8 cellular contexts compared by ENCODE assay signal in genomic region chr12:9750276-9751203, GRCh38. TPM values are rescaled to one million over a fixed set of nuclear protein-coding genes. Genes with fewer than 3 reads are reported as not detected.
A peak's percentile ranks its signal among the peaks of the same experiment; 100 is the strongest.
DNase-seq lines count a peak whose midpoint lies in the region; ATAC-seq and TF ChIP-seq lines count a peak whose summit lies in the region.

No MANE protein-coding gene starts in this region.

- peak; percentile 74 for ATAC-seq in GM21515 (IDR thresholded peaks at IDR 0.05; ENCODE audit: unreplicated experiment)
- ATAC-seq in activated naive CD8-positive, alpha-beta T cell treated with anti-CD3 and anti-CD28 coated beads, Interleukin-2, amount 10 ng/mL, durations not matched to agents 7 days and 5 days (ENCODE audit: low read depth) = peak; percentile 62
- peak in 3 of 4 donors; percentile 70 to 95 (median 88) for ATAC-seq in heart left ventricle
- ATAC-seq in GM21360 (IDR thresholded peaks at IDR 0.05; ENCODE audit: unreplicated experiment) = no peak

- intact Hi-C loops in heart left ventricle (cut with DNase I) = loop anchor here in 9 of 10 donors (2.0 to 5.0 kb wide), 8 partner anchors 47 to 392 kb away; no protein-coding TSS in a partner anchor

- no peaks in the 10 kb centered on the region for H3K27me3 ChIP-seq in heart left ventricle

- peak overlapping the region; percentile 75 for H3K27ac Mint-ChIP-seq in activated naive CD8-positive, alpha-beta T cell treated with anti-CD3 and anti-CD28 coated beads, Interleukin-2, amount 10 ng/mL, durations not matched to agents 7 days and 5 days

- 19 to 23% (median 20%) methylated on average over 20 of the region's 20 CpGs for WGBS in heart left ventricle, 4 donors

- peak overlapping the region; percentile 77 for H3K4me3 Mint-ChIP-seq in activated naive CD8-positive, alpha-beta T cell treated with anti-CD3 and anti-CD28 coated beads, Interleukin-2, amount 10 ng/mL, durations not matched to agents 7 days and 5 days

- peaks cover 32% of the 10 kb centered on the region for H3K36me3 Mint-ChIP-seq in activated naive CD8-positive, alpha-beta T cell treated with anti-CD3 and anti-CD28 coated beads, Interleukin-2, amount 10 ng/mL, durations not matched to agents 7 days and 5 days

- H3K4me1 Mint-ChIP-seq in activated naive CD8-positive, alpha-beta T cell treated with anti-CD3 and anti-CD28 coated beads, Interleukin-2, amount 10 ng/mL, durations not matched to agents 7 days and 5 days = peaks cover 47% of the 10 kb centered on the region

- peak; percentile 94 for DNase-seq in DMS53 (lab: John Stamatoyannopoulos, UW)
- DNase-seq in LHCN-M2 (ENCODE audit: low read depth) = peak; percentile 61
- DNase-seq in RPMI8226 = peak; percentile 67
- peak; percentile 59 for DNase-seq in activated naive CD8-positive, alpha-beta T cell treated with anti-CD3 and anti-CD28 coated beads, Interleukin-2, amount 10 ng/mL, durations not matched to agents 7 days and 5 days
- peak in 3 of 5 donors; percentile 29 to 51 (median 34) for DNase-seq in heart left ventricle
- peak; percentile 69 for DNase-seq in putamen (ENCODE audit: low spot score)

- H3K4me3 ChIP-seq in heart left ventricle = peak overlapping the region in 7 of 12 donors; percentile 10 to 29 (median 22)

- no peak overlapping the region for H3K27ac ChIP-seq in heart left ventricle

- TF ChIP-seq CTCF in heart left ventricle (IDR thresholded peaks at IDR 0.05) = peak; percentile 78 to 90 (median 84)

- no peak for TF ChIP-seq POLR2A in heart left ventricle (IDR thresholded peaks at IDR 0.05)

- POLR2A ChIA-PET in activated naive CD8-positive, alpha-beta T cell treated with anti-CD3 and anti-CD28 coated beads, Interleukin-2, amount 10 ng/mL, durations not matched to agents 7 days and 5 days (lab: Charles Lee) = interaction anchor here (0.6 to 16.2 kb wide), 14 partner anchors 8 to 808 kb away, joined by 3 to 420 read pairs (median 4); partner anchors contain the start of genes CD69 and CLEC2D

- no peaks in the 10 kb centered on the region for H3K9me3 ChIP-seq in heart left ventricle

- peaks cover 0 to 14% (median 0%) of the 10 kb centered on the region in 9 donors for H3K36me3 ChIP-seq in heart left ventricle

- no peaks in the 10 kb centered on the region for H3K27me3 Mint-ChIP-seq in activated naive CD8-positive, alpha-beta T cell treated with anti-CD3 and anti-CD28 coated beads, Interleukin-2, amount 10 ng/mL, durations not matched to agents 7 days and 5 days

- H3K9me3 Mint-ChIP-seq in activated naive CD8-positive, alpha-beta T cell treated with anti-CD3 and anti-CD28 coated beads, Interleukin-2, amount 10 ng/mL, durations not matched to agents 7 days and 5 days = no peaks in the 10 kb centered on the region

- peaks cover 0 to 14% (median 0%) of the 10 kb centered on the region in 12 donors for H3K4me1 ChIP-seq in heart left ventricle

RNA-seq across cellular contexts. Expression of gene CD69, which starts 10.2 kb away (rescaled TPM):
- total RNA-seq in LHCN-M2 (2014; rRNA removed) (not detected in 2 replicates), heart left ventricle (1 to 10 TPM in 2 of 9 donors, under 1 TPM in 4, not detected in 3; 0.16 to 6.4 (median 0.52) TPM)
- polyA plus RNA-seq in LHCN-M2 (2012) = not detected
- total RNA-seq in activated naive CD8-positive, alpha-beta T cell treated with anti-CD3 and anti-CD28 coated beads, Interleukin-2, amount 10 ng/mL, durations not matched to agents 7 days and 5 days = 100 to 1,000 TPM; 111 to 116 TPM
- polyA plus RNA-seq in heart left ventricle = under 1 TPM; 0.30 to 0.53 TPM

RNA-seq across cellular contexts. Expression of gene CLECL1, which starts 17.6 kb away (rescaled TPM):
- not detected in 2 replicates for total RNA-seq in LHCN-M2 (2014; rRNA removed)
- polyA plus RNA-seq in LHCN-M2 (2012) = not detected
- total RNA-seq in activated naive CD8-positive, alpha-beta T cell treated with anti-CD3 and anti-CD28 coated beads, Interleukin-2, amount 10 ng/mL, durations not matched to agents 7 days and 5 days = 1 to 10 TPM in 1 of 2 experiments, under 1 TPM in 1; 0.72 to 1.0 TPM
- total RNA-seq in heart left ventricle = 1 to 10 TPM in 1 of 9 donors, under 1 TPM in 1, not detected in 7; 0.93 to 4.6 TPM
- polyA plus RNA-seq in heart left ventricle = not detected

Comparison
In these comparisons a context has a peak if more than half of its experiments do, and no peak if none do; other contexts are left out.
1. DNase-seq: peak in every context shown above with its lines; median percentile 94 in DMS53; 69 in putamen; 67 in RPMI8226; 61 in LHCN-M2; 59 in activated naive CD8-positive, alpha-beta T cell treated with anti-CD3 and anti-CD28 coated beads, Interleukin-2, amount 10 ng/mL, durations not matched to agents 7 days and 5 days; 34 in heart left ventricle.
2. RNA of gene CD69, which starts 10.2 kb away (total RNA-seq): 111 to 116 TPM in activated naive CD8-positive, alpha-beta T cell treated with anti-CD3 and anti-CD28 coated beads, Interleukin-2, amount 10 ng/mL, durations not matched to agents 7 days and 5 days; 0.16 to 6.4 TPM in heart left ventricle and not detected in LHCN-M2; every median in the first group is over 10 times any median in the second.